11 cellular contexts compared by ENCODE assay signal in the genomic region with DNA sequence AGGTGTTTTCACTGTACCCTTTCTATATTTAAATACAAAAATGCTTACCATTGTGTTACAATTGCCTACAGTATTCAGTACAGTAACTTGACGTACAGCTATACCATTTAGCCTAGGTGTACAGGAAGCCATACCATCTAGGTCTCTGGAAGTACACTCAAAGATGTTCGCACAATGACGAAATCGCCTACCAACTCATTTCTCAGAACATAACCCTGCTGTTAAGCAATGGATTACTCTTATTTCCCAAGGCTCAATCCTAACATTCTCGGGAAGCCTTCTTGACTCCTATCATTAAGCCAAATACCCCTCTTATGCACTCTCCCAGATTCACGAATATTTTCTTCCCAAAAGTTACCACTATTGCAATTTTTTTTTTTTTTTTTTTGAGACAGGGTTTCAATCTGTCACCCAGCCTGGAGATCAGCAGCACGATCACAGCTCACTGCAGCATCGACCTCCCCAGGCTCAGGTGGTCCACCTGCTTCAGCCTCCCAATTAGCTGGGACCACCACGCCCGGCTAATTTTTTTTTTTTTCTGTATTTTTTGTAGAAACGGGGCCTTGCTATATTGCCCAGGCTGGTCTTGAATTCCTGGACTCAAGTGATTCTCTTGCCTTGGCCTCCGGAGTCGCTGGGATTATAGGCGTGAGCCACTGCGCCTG. TPM values are rescaled to one million over a fixed set of nuclear protein-coding genes. Genes with fewer than 3 reads are reported as not detected.
DNase-seq lines count a peak whose midpoint lies in the region; ATAC-seq and TF ChIP-seq lines count a peak whose summit lies in the region.
"Had no signal": no experiment of that assay in that cellular context is flagged by ENCODE, and none has a peak within 500 bp of the region (broad histone marks: within the 10 kb centered on the region; RNA-seq: fewer than 3 reads in every experiment).

No MANE protein-coding gene starts in this region.

- no peaks in the 10 kb centered on the region for H3K9me3 Mint-ChIP-seq in activated naive CD4-positive, alpha-beta T cell treated with anti-CD3 and anti-CD28 coated beads for 36 hours
- H3K9me3 Mint-ChIP-seq in stimulated activated naive CD8-positive, alpha-beta T cell treated with anti-CD3 and anti-CD28 coated beads, Interleukin-15, amount 100 ng/mL, for 72 hours: no peaks in the 10 kb centered on the region

- peak overlapping the region; percentile 56 for H3K27ac Mint-ChIP-seq in activated naive CD4-positive, alpha-beta T cell treated with anti-CD3 and anti-CD28 coated beads for 36 hours
- H3K27ac Mint-ChIP-seq in stimulated activated naive CD8-positive, alpha-beta T cell treated with anti-CD3 and anti-CD28 coated beads, Interleukin-15, amount 100 ng/mL, for 72 hours: peak overlapping the region; percentile 49 to 82

- H3K79me2 ChIP-seq in SU-DHL-6 (ENCODE audit: insufficient read depth, low read length): peaks cover 45% of the 10 kb centered on the region

- peaks cover 11% of the 10 kb centered on the region; the same call in 1 of the 2 replicates for H3F3A ChIP-seq in SU-DHL-6 (ENCODE audit: insufficient read depth)

- H4K20me1 ChIP-seq in SU-DHL-6 (ENCODE audit: low read depth, low read length): no peaks in the 10 kb centered on the region

- no peaks in the 10 kb centered on the region for H3K27me3 Mint-ChIP-seq in activated naive CD4-positive, alpha-beta T cell treated with anti-CD3 and anti-CD28 coated beads for 36 hours (ENCODE audit: low read depth)
- H3K27me3 Mint-ChIP-seq in stimulated activated naive CD8-positive, alpha-beta T cell treated with anti-CD3 and anti-CD28 coated beads, Interleukin-15, amount 100 ng/mL, for 72 hours: no peaks in the 10 kb centered on the region

- no peaks in the 10 kb centered on the region for H3K9me3 ChIP-seq in SU-DHL-6 (ENCODE audit: insufficient read depth, low read length)

- H2AFZ ChIP-seq in SU-DHL-6 (ENCODE audit: low read depth, low read length, severe bottlenecking): no peak overlapping the region

- H3K36me3 ChIP-seq in SU-DHL-6 (ENCODE audit: low read length): peaks cover 4% of the 10 kb centered on the region; the same call in 1 of the 2 replicates
- H3K36me3 ChIP-seq: brain microvascular endothelial cell had no signal

- CTCF ChIA-PET in activated naive CD4-positive, alpha-beta T cell treated with anti-CD3 and anti-CD28 coated beads for 36 hours (lab: Charles Lee): interaction anchor here (0.6 kb wide), 2 partner anchors 247 to 296 kb away, joined by 3 read pairs; no protein-coding TSS in a partner anchor

- H3K9me2 ChIP-seq in SU-DHL-6 (replicated peaks; ENCODE audit: insufficient read depth, low read length): no peaks in the 10 kb centered on the region

- H3K9ac ChIP-seq in SU-DHL-6 (ENCODE audit: low read length): no peak overlapping the region

- peak overlapping the region; percentile 87 for H3K4me2 ChIP-seq in SU-DHL-6 (ENCODE audit: low read depth, low read length, poor library complexity, severe bottlenecking)

- peak overlapping the region; percentile 54 for H3K4me3 Mint-ChIP-seq in activated naive CD4-positive, alpha-beta T cell treated with anti-CD3 and anti-CD28 coated beads for 36 hours
- peak overlapping the region; percentile 100 for H3K4me3 Mint-ChIP-seq in stimulated activated naive CD8-positive, alpha-beta T cell treated with anti-CD3 and anti-CD28 coated beads, Interleukin-15, amount 100 ng/mL, for 72 hours

- peaks cover 37% of the 10 kb centered on the region for H3K4me1 Mint-ChIP-seq in activated naive CD4-positive, alpha-beta T cell treated with anti-CD3 and anti-CD28 coated beads for 36 hours (ENCODE audit: low read depth)
- peaks cover 30% of the 10 kb centered on the region for H3K4me1 Mint-ChIP-seq in stimulated activated naive CD8-positive, alpha-beta T cell treated with anti-CD3 and anti-CD28 coated beads, Interleukin-15, amount 100 ng/mL, for 72 hours

- ATAC-seq in stimulated activated naive CD8-positive, alpha-beta T cell treated with anti-CD3 and anti-CD28 coated beads, Interleukin-15, amount 100 ng/mL, for 72 hours: no peak
- ATAC-seq in HG03108 (IDR thresholded peaks at IDR 0.05; ENCODE audit: unreplicated experiment): no peak

- H3K27ac ChIP-seq in SU-DHL-6 (ENCODE audit: low read depth, low read length): peak overlapping the region; percentile 1; the same call in 1 of the 2 replicates
- H3K27ac ChIP-seq: brain microvascular endothelial cell had no signal

- TF ChIP-seq CTCF in SU-DHL-6 (IDR thresholded peaks at IDR 0.05; ENCODE audit: insufficient read depth, low read length, poor library complexity, severe bottlenecking): no peak
- no peak for TF ChIP-seq CTCF in fibroblast of villous mesenchyme (IDR thresholded peaks at IDR 0.05; ENCODE audit: insufficient read depth, low read depth, low read length)

- no peak for DNase-seq in activated naive CD4-positive, alpha-beta T cell treated with anti-CD3 and anti-CD28 coated beads for 36 hours
- DNase-seq in activated naive CD4-positive, alpha-beta T cell (lab: John Stamatoyannopoulos, UW): no peak
- DNase-seq in fibroblast of villous mesenchyme (ENCODE audit: low read depth) (no peak), NOMO-1 (lab: John Stamatoyannopoulos, UW; ENCODE audit: unreplicated experiment in 2 of 2) (no peak), mucosa of gallbladder (ENCODE audit: low spot score) (no peak)
- DNase-seq in stimulated activated naive CD8-positive, alpha-beta T cell treated with anti-CD3 and anti-CD28 coated beads, Interleukin-15, amount 100 ng/mL, for 72 hours: no peak
- DNase-seq: brain microvascular endothelial cell, NCI-H2081 treated with DMSO at 0.1 percent for 48 hours, T1000 had no signal

- peaks cover 11% of the 10 kb centered on the region for H3K36me3 Mint-ChIP-seq in activated naive CD4-positive, alpha-beta T cell treated with anti-CD3 and anti-CD28 coated beads for 36 hours (ENCODE audit: low read depth)

- H3K27me3 ChIP-seq in SU-DHL-6 (ENCODE audit: low read length): no peaks in the 10 kb centered on the region
- H3K27me3 ChIP-seq: brain microvascular endothelial cell had no signal

- H3K4me3 ChIP-seq in SU-DHL-6 (ENCODE audit: insufficient read depth, low read length, poor library complexity, severe bottlenecking): peak overlapping the region; percentile 92
- H3K4me3 ChIP-seq in fibroblast of villous mesenchyme (ENCODE audit: low read depth, low read length): peak overlapping the region; percentile 100

- intact Hi-C loops in activated naive CD4-positive, alpha-beta T cell treated with anti-CD3 and anti-CD28 coated beads for 36 hours (cut with micrococcal nuclease): loop anchor here (2.0 kb wide), 1 partner anchor 61 kb away; no protein-coding TSS in a partner anchor

RNA-seq across cellular contexts. Expression of a gene that starts 1.5 kb away (rescaled TPM):
- 10 to 100 TPM; 35.3 to 35.4 TPM for total RNA-seq in activated naive CD4-positive, alpha-beta T cell treated with anti-CD3 and anti-CD28 coated beads for 36 hours
- total RNA-seq in fibroblast of villous mesenchyme: 28.0 and 36.3 TPM in 2 replicates
- 14.0 TPM for total RNA-seq in mucosa of gallbladder

RNA-seq across cellular contexts. Expression of a gene that starts 20.5 kb away (rescaled TPM):
- 10 to 100 TPM; 68.5 to 69.1 TPM for total RNA-seq in activated naive CD4-positive, alpha-beta T cell treated with anti-CD3 and anti-CD28 coated beads for 36 hours
- total RNA-seq in fibroblast of villous mesenchyme: 35.0 and 40.9 TPM in 2 replicates
- total RNA-seq in mucosa of gallbladder: 25.5 TPM

RNA-seq across cellular contexts. Expression of a gene that starts 36.6 kb away (rescaled TPM):
- total RNA-seq in activated naive CD4-positive, alpha-beta T cell treated with anti-CD3 and anti-CD28 coated beads for 36 hours: 10 to 100 TPM; 23.0 to 24.1 TPM
- 21.9 and 29.4 TPM in 2 replicates for total RNA-seq in fibroblast of villous mesenchyme
- total RNA-seq in mucosa of gallbladder: 14.6 TPM
